Comparison of ENCODE assay signal across 14 cellular contexts in genomic region chr17:80424261-80424660, GRCh38. TPM values are rescaled to one million over a fixed set of nuclear protein-coding genes. Genes with fewer than 3 reads are reported as not detected.
"Had no signal": no experiment of that assay in that cellular context is flagged by ENCODE, and none has a peak within 500 bp of the region (broad histone marks: within the 10 kb centered on the region; RNA-seq: fewer than 3 reads in every experiment).

No MANE protein-coding gene starts in this region.

- H3K4me3 Mint-ChIP-seq: activated naive CD8-positive, alpha-beta T cell; T-helper 2 cell treated with Interferon-gamma antibody and Interleukin-4, amounts not matched to agents 5 μg/mL and 100 μg/mL, for 36 hours had no signal

- H3K4me1 ChIP-seq: foreskin keratinocyte had no signal

- H3K9me3 Mint-ChIP-seq: T-helper 2 cell treated with Interferon-gamma antibody and Interleukin-4, amounts not matched to agents 5 μg/mL and 100 μg/mL, for 36 hours had no signal

- H3K4me3 ChIP-seq: ovary, stomach had no signal

- DNase-seq: activated CD4-positive, alpha-beta T cell treated with anti-CD3 and anti-CD28 coated beads, Interleukin-2, amount 50 U/mL, for 4 hours; activated gamma-delta T cell; activated T-cell treated with anti-CD3 and anti-CD28 coated beads, Interleukin-2, amount 50 U/mL, for 48 hours; brain microvascular endothelial cell; foreskin keratinocyte; mesenchymal stem cell; stimulated activated CD4-positive, alpha-beta T cell treated with anti-CD3 and anti-CD28 coated beads, Interleukin-4, amount 100 ng/mL, for 1 hour; stimulated activated CD8-positive, alpha-beta memory T cell treated with anti-CD3 and anti-CD28 coated beads, Interleukin-4, amount 100 ng/mL, for 48 hours; stomach had no signal

- H3K27ac ChIP-seq: brain microvascular endothelial cell, foreskin keratinocyte, ovary, stomach had no signal

- ATAC-seq: foreskin keratinocyte, left lobe of liver had no signal

- H3K27ac Mint-ChIP-seq: activated naive CD8-positive, alpha-beta T cell; T-helper 2 cell treated with Interferon-gamma antibody and Interleukin-4, amounts not matched to agents 5 μg/mL and 100 μg/mL, for 36 hours had no signal

- H3K36me3 ChIP-seq: ovary had no signal

- H3K27me3 Mint-ChIP-seq: activated naive CD8-positive, alpha-beta T cell had no signal

- H3K9me3 ChIP-seq: ovary, stomach had no signal

RNA-seq across cellular contexts. Expression of gene NPTX1, which starts 52.1 kb away (rescaled TPM):
- total RNA-seq: renal cortical epithelial cell had no signal
- polyA plus RNA-seq: foreskin keratinocyte had no signal
